In genomic region chr20:39123161-39123560, GRCh38 we compare ENCODE assay signal across 17 cellular contexts.
DNase-seq lines count a peak whose midpoint lies in the region; ATAC-seq and TF ChIP-seq lines count a peak whose summit lies in the region.
"Had no signal": no experiment of that assay in that cellular context is flagged by ENCODE, and none has a peak within 500 bp of the region (broad histone marks: within the 10 kb centered on the region; RNA-seq: fewer than 3 reads in every experiment).

No MANE protein-coding gene starts in this region.

- ATAC-seq in DND-41 (ENCODE audit: insufficient read depth, low read depth) (0 out of 3 replicates have a peak, but pooled peaks have one; percentile 28), WTC11 (peak; percentile 65), GM18858 (IDR thresholded peaks at IDR 0.05; ENCODE audit: unreplicated experiment) (no peak), HG03342 (IDR thresholded peaks at IDR 0.05; ENCODE audit: unreplicated experiment) (no peak)
- ATAC-seq: A549 had no signal

- TF ChIP-seq CTCF in DND-41 (IDR thresholded peaks at IDR 0.05; ENCODE audit: borderline replicate concordance, extremely low read depth, low read length, poor library complexity, severe bottlenecking) (no peak), WTC11 (IDR thresholded peaks at IDR 0.05) (no peak)

- H3K4me3 ChIP-seq in DND-41 (ENCODE audit: low read depth in 1 of 2, low read length in 2 of 2) (no peak overlapping the region), iPS-15b (ENCODE audit: low read depth, low read length) (no peak overlapping the region)
- H3K4me3 ChIP-seq: A549 had no signal

- H3K36me3 ChIP-seq in DND-41 (ENCODE audit: insufficient read depth, low read length) (no peaks in the 10 kb centered on the region), iPS-15b (ENCODE audit: control insufficient read depth, insufficient read depth, low read length) (no peaks in the 10 kb centered on the region)

- H3K79me2 ChIP-seq in DND-41 (ENCODE audit: insufficient read depth, low read length), result no peaks in the 10 kb centered on the region

- CTCF ChIA-PET in WTC11 (lab: Charles Lee), result interaction anchor here (0.8 to 5.0 kb wide), 9 partner anchors 12 to 738 kb away, joined by 3 to 36 read pairs (median 3); no protein-coding TSS in a partner anchor

- H3K9me3 ChIP-seq in DND-41 (ENCODE audit: insufficient read depth, low read length, severe bottlenecking), result no peaks in the 10 kb centered on the region
- no peaks in the 10 kb centered on the region for H3K9me3 ChIP-seq in iPS-15b (ENCODE audit: control insufficient read depth, insufficient read depth, low read length)
- H3K9me3 ChIP-seq: A549, Caco-2 had no signal

- POLR2A ChIA-PET in WTC11 (lab: Charles Lee), result interaction anchor here (1.2 kb wide), 1 partner anchor 8 kb away, joined by 3 read pairs; no protein-coding TSS in a partner anchor

- H3K27ac Mint-ChIP-seq in WTC11, result peak overlapping the region; percentile 67; the same call in 1 of the 2 replicates
- H3K27ac Mint-ChIP-seq: CD4-positive, alpha-beta T cell had no signal

- no peaks in the 10 kb centered on the region for H3K27me3 ChIP-seq in DND-41 (ENCODE audit: insufficient read depth, low read length, poor library complexity)
- peaks cover 16% of the 10 kb centered on the region for H3K27me3 ChIP-seq in iPS-15b (ENCODE audit: control insufficient read depth, insufficient read depth, low read length)

- H3K27me3 Mint-ChIP-seq in WTC11 (ENCODE audit: low read depth), result peaks cover 48% of the 10 kb centered on the region

- H3K4me1 ChIP-seq in DND-41 (ENCODE audit: insufficient read depth, low read length) (peaks cover 24% of the 10 kb centered on the region), iPS-15b (ENCODE audit: control insufficient read depth, insufficient read depth, low read length) (peaks cover 18% of the 10 kb centered on the region)
- H3K4me1 ChIP-seq: A549 had no signal

- peaks cover 12% of the 10 kb centered on the region for H3K9me3 Mint-ChIP-seq in WTC11

- H3K4me2 ChIP-seq in DND-41 (ENCODE audit: insufficient read depth, low read length), result no peak overlapping the region
- H3K4me2 ChIP-seq: A549 had no signal

- no peaks in the 10 kb centered on the region for H4K20me1 ChIP-seq in DND-41 (ENCODE audit: insufficient read depth, low read length)

- peaks cover 34% of the 10 kb centered on the region for H3K4me1 Mint-ChIP-seq in WTC11

- DNase-seq in DND-41, result no peak
- no peak for DNase-seq in WTC11 (ENCODE audit: low spot score)
- DNase-seq in left kidney (ENCODE audit: low read depth, low spot score), result peak; percentile 7
- DNase-seq in SW480 (ENCODE audit: low spot score), result no peak
- no peak for DNase-seq in NCI-H1092 treated with DMSO at 0.1 percent for 48 hours (lab: John Stamatoyannopoulos, UW)
- DNase-seq: AML-193; CD4-positive, alpha-beta T cell; GF-D8; HCEC 1CT had no signal

- peak overlapping the region; percentile 48 for H3K27ac ChIP-seq in DND-41 (ENCODE audit: low read length)
- H3K27ac ChIP-seq: 22Rv1, A549, C4-2B, HL-60 had no signal

- H3K9ac ChIP-seq in DND-41 (ENCODE audit: low read depth, low read length) (no peak overlapping the region), iPS-15b (ENCODE audit: low read depth, low read length) (peak overlapping the region; percentile 4)

- no peak overlapping the region for H2AFZ ChIP-seq in DND-41 (ENCODE audit: low read depth, low read length)

- peak overlapping the region; percentile 10; the same call in 1 of the 2 replicates for H3K4me3 Mint-ChIP-seq in WTC11
- H3K4me3 Mint-ChIP-seq: CD4-positive, alpha-beta T cell had no signal

- H3K36me3 Mint-ChIP-seq in WTC11, result peaks cover 6% of the 10 kb centered on the region

TF ChIP-seq in WTC11, 78 proteins besides CTCF, POLR2A, EP300 and RAD21 (continues in another document):
- TF ChIP-seq SP1 (CRISPR knock-in tag; conservative IDR thresholded peaks at IDR 0.05) (no peak), IRF1 (CRISPR knock-in tag; IDR thresholded peaks at IDR 0.05) (no peak), OVOL2 (CRISPR knock-in tag; IDR thresholded peaks at IDR 0.05; ENCODE audit: borderline replicate concordance) (no peak), ZNF138 (CRISPR knock-in tag; conservative IDR thresholded peaks at IDR 0.05) (no peak), FOXP4 (CRISPR knock-in tag; IDR thresholded peaks at IDR 0.05) (no peak), ERG (CRISPR knock-in tag; IDR thresholded peaks at IDR 0.05) (no peak), JAZF1 (CRISPR knock-in tag; IDR thresholded peaks at IDR 0.05) (no peak), USF1 (CRISPR knock-in tag; IDR thresholded peaks at IDR 0.05) (no peak), FOXJ3 (CRISPR knock-in tag; IDR thresholded peaks at IDR 0.05; ENCODE audit: borderline replicate concordance) (no peak), MLX (CRISPR knock-in tag; IDR thresholded peaks at IDR 0.05) (no peak), SOX15 (CRISPR knock-in tag; IDR thresholded peaks at IDR 0.05) (no peak), ZBTB43 (CRISPR knock-in tag; IDR thresholded peaks at IDR 0.05) (no peak), ZNF423 (CRISPR knock-in tag; IDR thresholded peaks at IDR 0.05) (no peak), JUN (CRISPR knock-in tag; IDR thresholded peaks at IDR 0.05) (no peak)

Comparison
In these comparisons a context has a peak if more than half of its experiments do, and no peak if none do; other contexts are left out.
1. ATAC-seq: peak in DND-41 (single experiment) and WTC11 (single experiment); none in GM18858 (single experiment) and HG03342 (single experiment).